1 cellular context compared by ENCODE assay signal in genomic region chr2:14831458-14831857, GRCh38.
TF ChIP-seq lines count a peak whose summit lies in the region.

No MANE protein-coding gene starts in this region.

TF ChIP-seq in GM12878, 131 proteins besides CTCF, POLR2A, EP300 and RAD21:
- TF ChIP-seq CEBPZ (IDR thresholded peaks at IDR 0.05; ENCODE audit: low read depth, low read length) (no peak), SMC3 (IDR thresholded peaks at IDR 0.05; ENCODE audit: borderline replicate concordance, low read length) (peak; percentile 12; the same call in 1 of the 2 replicates)
TF ChIP-seq in GM12878: peak in this region for 1.
